Comparison of ENCODE assay signal across 1 cellular context in genomic region chr10:50572017-50572491, GRCh38.
TF ChIP-seq lines count a peak whose summit lies in the region.

No MANE protein-coding gene starts in this region.

TF ChIP-seq in HepG2, 621 proteins besides CTCF, POLR2A, EP300 and RAD21 (continued from another document):
- TF ChIP-seq ZNF646 (CRISPR knock-in tag; IDR thresholded peaks at IDR 0.05) = peak; percentile 87
- no peak for TF ChIP-seq NCOA5 (CRISPR knock-in tag; IDR thresholded peaks at IDR 0.05)
- peak; percentile 71; the same call in 1 of the 2 replicates for TF ChIP-seq MIXL1 (CRISPR knock-in tag; IDR thresholded peaks at IDR 0.05)
- TF ChIP-seq CEBPG (CRISPR knock-in tag; IDR thresholded peaks at IDR 0.05) = peak; percentile 99
- no peak for TF ChIP-seq ZNF580 (CRISPR knock-in tag; IDR thresholded peaks at IDR 0.05; ENCODE audit: borderline replicate concordance, low read depth)
- TF ChIP-seq HDAC2 (CRISPR knock-in tag; IDR thresholded peaks at IDR 0.05) = peak; percentile 86
